ENCODE assay signal across 19 cellular contexts in genomic region chr2:7736646-7737305, GRCh38.
DNase-seq lines count a peak whose midpoint lies in the region; ATAC-seq, FAIRE-seq and TF ChIP-seq lines count a peak whose summit lies in the region.
"Had no signal": no experiment of that assay in that cellular context is flagged by ENCODE, and none has a peak within 500 bp of the region (broad histone marks: within the 10 kb centered on the region; RNA-seq: fewer than 3 reads in every experiment).

No MANE protein-coding gene starts in this region.

- H3K27me3 ChIP-seq in SK-N-SH (ENCODE audit: insufficient read depth) (no peaks in the 10 kb centered on the region), keratinocyte (ENCODE audit: control insufficient read depth, extremely low read depth, insufficient read depth, low read length) (no peaks in the 10 kb centered on the region)
- H3K27me3 ChIP-seq: tibial nerve had no signal

- dilution Hi-C loops in keratinocyte (cut with MboI; ENCODE audit: extremely low pct_ligation_motif_present, low sequenced_read_pairs), result no loop called here

- H3K4me1 ChIP-seq in SK-N-SH (ENCODE audit: control insufficient read depth in 1 of 2, insufficient read depth in 2 of 2, low read depth in 1 of 2, low read length in 1 of 2) (peaks cover 0 to 13% of the 10 kb centered on the region in 2 experiments; a peak in 1 of 4 replicates), keratinocyte (ENCODE audit: control insufficient read depth, extremely low read depth, insufficient read depth, low read length) (no peaks in the 10 kb centered on the region)
- H3K4me1 ChIP-seq: Caco-2, tibial nerve had no signal

- H3K9ac ChIP-seq in SK-N-SH (no peak overlapping the region), keratinocyte (ENCODE audit: control insufficient read depth, extremely low read depth, insufficient read depth, low read length) (no peak overlapping the region)

- H3K36me3 ChIP-seq in SK-N-SH (replicated peaks in 1 of 2; ENCODE audit: control insufficient read depth in 1 of 2, insufficient read depth in 2 of 2, low read length in 1 of 2), result no peaks in the 10 kb centered on the region
- H3K36me3 ChIP-seq in keratinocyte (ENCODE audit: control insufficient read depth in 2 of 2, extremely low read depth in 1 of 2, insufficient read depth in 2 of 2, low read length in 2 of 2), result no peaks in the 10 kb centered on the region
- H3K36me3 ChIP-seq: tibial nerve had no signal

- CTCF ChIA-PET in SK-N-SH (lab: Yijun Ruan, JAX), result interaction anchor here (1.1 kb wide), 1 partner anchor 10 kb away, joined by 3 read pairs; no protein-coding TSS in a partner anchor

- POLR2A ChIA-PET in SK-N-SH (lab: Yijun Ruan, JAX), result no interaction called here

- H3F3A ChIP-seq in SK-N-SH (replicated peaks; ENCODE audit: insufficient read depth), result no peaks in the 10 kb centered on the region

- H3K4me3 ChIP-seq in SK-N-SH (ENCODE audit: low read depth in 2 of 2, low read length in 1 of 2) (no peak overlapping the region), keratinocyte (ENCODE audit: control insufficient read depth in 2 of 3, extremely low read depth in 1 of 3, insufficient read depth in 2 of 3, low read depth in 1 of 3, low read length in 3 of 3) (no peak overlapping the region)
- H3K4me3 ChIP-seq: PC-9, tibial nerve had no signal

- ATAC-seq in GM18858 (IDR thresholded peaks at IDR 0.05; ENCODE audit: unreplicated experiment) (no peak), GM19467 (IDR thresholded peaks at IDR 0.05; ENCODE audit: unreplicated experiment) (no peak)
- ATAC-seq: left colon; naive thymus-derived CD4-positive, alpha-beta T cell had no signal

- DNase-seq in AG20443 (ENCODE audit: low spot score) (peak; percentile 48), GM03348 (ENCODE audit: low spot score) (peak; percentile 48), SK-N-SH (no peak), keratinocyte (ENCODE audit: low read depth, low spot score) (no peak), anterior cingulate cortex (lab: John Stamatoyannopoulos, UW) (no peak), COLO829 (ENCODE audit: low spot score) (no peak)
- DNase-seq: Caco-2; erythroblast; H7; left colon; naive thymus-derived CD4-positive, alpha-beta T cell; NCI-H510A; stimulated activated CD4-positive, alpha-beta T cell treated with anti-CD3 and anti-CD28 coated beads, Interleukin-2, amount 100 ng/mL, for 24 hours; stimulated activated CD8-positive, alpha-beta memory T cell treated with anti-CD3 and anti-CD28 coated beads, Interleukin-4, amount 100 ng/mL, for 48 hours; SW 1271 had no signal

- TF ChIP-seq EP300 in SK-N-SH (IDR thresholded peaks at IDR 0.05; ENCODE audit: borderline replicate concordance in 1 of 2, low read depth in 1 of 2, low read length in 1 of 2), result no peak

- no peak for TF ChIP-seq RAD21 in SK-N-SH (IDR thresholded peaks at IDR 0.05; ENCODE audit: low read length)

- H3K79me2 ChIP-seq in SK-N-SH (ENCODE audit: insufficient read depth) (no peaks in the 10 kb centered on the region), keratinocyte (ENCODE audit: control insufficient read depth, insufficient read depth, low read length) (no peaks in the 10 kb centered on the region)

- no peaks in the 10 kb centered on the region for H3K9me2 ChIP-seq in SK-N-SH

- FAIRE-seq in keratinocyte (lab: Jason Lieb, UNC), result peak; percentile 34

- H3K9me3 ChIP-seq in SK-N-SH, result no peaks in the 10 kb centered on the region
- no peaks in the 10 kb centered on the region for H3K9me3 ChIP-seq in keratinocyte (ENCODE audit: control insufficient read depth, low read depth, low read length)
- H3K9me3 ChIP-seq: Caco-2, tibial nerve had no signal

- H3K9me1 ChIP-seq in keratinocyte (ENCODE audit: control insufficient read depth, extremely low read depth, insufficient read depth, low read length), result no peaks in the 10 kb centered on the region

- no peak overlapping the region for H3K27ac ChIP-seq in SK-N-SH (ENCODE audit: low read depth in 2 of 2, low read length in 1 of 2)
- H3K27ac ChIP-seq in keratinocyte (ENCODE audit: control insufficient read depth, insufficient read depth, low read length), result no peak overlapping the region
- H3K27ac ChIP-seq: PC-9, tibial nerve had no signal

- H4K20me1 ChIP-seq in SK-N-SH (ENCODE audit: insufficient read depth), result no peaks in the 10 kb centered on the region
- H4K20me1 ChIP-seq in keratinocyte (ENCODE audit: control insufficient read depth, extremely low read depth, insufficient read depth, low read length), result no peaks in the 10 kb centered on the region

- TF ChIP-seq CTCF in SK-N-SH (IDR thresholded peaks at IDR 0.05) (no peak), keratinocyte (optimal IDR thresholded peaks at IDR 0.05 in 1 of 3, IDR thresholded peaks at IDR 0.05 in 1 of 3, conservative IDR thresholded peaks at IDR 0.05 in 1 of 3; ENCODE audit: extremely low read depth in 1 of 3, insufficient read depth in 2 of 3, low read length in 3 of 3) (no peak)

- whole genome bisulfite sequencing in SK-N-SH (ENCODE audit: low lambda C conversion rate), result 73% methylated on average over 6 of the region's 6 CpGs

- H2AFZ ChIP-seq in SK-N-SH (ENCODE audit: low read depth) (peak overlapping the region; percentile 53; the same call in 1 of the 2 replicates), keratinocyte (ENCODE audit: control insufficient read depth, low read length) (peak overlapping the region; percentile 32)
- H2AFZ ChIP-seq: PC-9 had no signal

- H3K4me2 ChIP-seq in SK-N-SH, result no peak overlapping the region
- no peak overlapping the region for H3K4me2 ChIP-seq in keratinocyte (ENCODE audit: control insufficient read depth, extremely low read depth, insufficient read depth, low read depth, low read length)
- H3K4me2 ChIP-seq: PC-9 had no signal

TF ChIP-seq in SK-N-SH, 30 proteins besides CTCF, POLR2A, EP300 and RAD21:
- TF ChIP-seq TCF12 (IDR thresholded peaks at IDR 0.05), result no peak

Comparison
In these comparisons a context has a peak if more than half of its experiments do, and no peak if none do; other contexts are left out.
1. DNase-seq: peak in AG20443 (single experiment) and GM03348 (single experiment); none in SK-N-SH (single experiment), keratinocyte (single experiment), anterior cingulate cortex (0 of 58) and COLO829 (single experiment).